In the genomic region with DNA sequence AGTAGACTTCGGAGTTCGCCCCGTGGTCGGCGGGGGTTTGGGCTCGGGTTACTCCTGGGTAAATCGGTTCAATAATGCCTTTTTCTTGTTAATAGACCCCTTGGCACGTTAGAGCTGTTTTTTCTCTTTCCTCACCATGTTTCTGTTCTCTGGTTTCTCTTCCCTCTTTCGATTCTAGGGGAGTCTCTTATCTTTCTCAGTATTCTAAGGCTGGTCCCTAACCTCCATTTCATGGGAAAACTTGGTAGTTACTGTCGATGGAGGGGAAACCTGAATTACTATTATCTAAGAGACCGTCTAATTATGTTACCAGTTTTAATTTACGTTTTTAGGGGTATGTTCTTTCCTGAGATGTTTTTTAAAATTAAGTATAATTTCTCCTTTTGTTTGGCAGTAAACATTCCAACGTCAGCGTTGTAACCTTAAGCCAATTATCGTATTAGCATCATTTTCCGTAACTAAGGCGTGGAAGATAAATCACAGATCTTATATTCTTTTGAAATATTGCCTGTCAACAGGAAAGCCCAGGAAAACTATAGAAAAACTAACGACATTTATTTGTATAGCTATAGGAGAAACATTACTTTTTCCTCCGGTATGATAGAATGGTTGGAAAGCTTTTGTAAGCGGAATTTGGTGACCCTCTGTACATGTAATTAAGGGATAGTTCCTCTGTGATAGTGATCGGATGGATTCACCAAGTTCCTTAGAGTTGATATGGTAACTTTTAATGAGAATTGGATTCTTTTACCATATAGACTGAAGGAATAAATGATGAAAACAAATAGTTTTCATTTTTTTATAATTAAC, we compare ENCODE assay signal across 8 cellular contexts. TPM values are rescaled to one million over a fixed set of nuclear protein-coding genes. Genes with fewer than 3 reads are reported as not detected.
DNase-seq lines count a peak whose midpoint lies in the region; ATAC-seq and FAIRE-seq lines count a peak whose summit lies in the region.

No MANE protein-coding gene starts in this region.

- H4K20me1 ChIP-seq in BLaER1, result peaks cover 57% of the 10 kb centered on the region

- H3K4me2 ChIP-seq in BLaER1, result peak overlapping the region; percentile 82

- no peaks in the 10 kb centered on the region for H3K27me3 Mint-ChIP-seq in activated naive CD8-positive, alpha-beta T cell treated with anti-CD3 and anti-CD28 coated beads, Interleukin-2, amount 50 U/mL, for 24 hours
- H3K27me3 Mint-ChIP-seq in stimulated activated naive CD8-positive, alpha-beta T cell treated with anti-CD3 and anti-CD28 coated beads, Interleukin-15, Interleukin-2, amounts not matched to agents 100 ng/mL and 50 ng/mL, for 24 hours, result no peaks in the 10 kb centered on the region

- peak overlapping the region; percentile 92 for H3K4me3 ChIP-seq in BLaER1
- H3K4me3 ChIP-seq in HUES64 (ENCODE audit: low read length), result peak overlapping the region; percentile 95

- peaks cover 37% of the 10 kb centered on the region for H3K4me1 ChIP-seq in BLaER1
- peaks cover 11% of the 10 kb centered on the region for H3K4me1 ChIP-seq in HUES64 (ENCODE audit: insufficient read depth, low read length)

- H3K4me3 Mint-ChIP-seq in activated naive CD8-positive, alpha-beta T cell treated with anti-CD3 and anti-CD28 coated beads, Interleukin-2, amount 50 U/mL, for 24 hours, result peak overlapping the region; percentile 90
- H3K4me3 Mint-ChIP-seq in stimulated activated naive CD8-positive, alpha-beta T cell treated with anti-CD3 and anti-CD28 coated beads, Interleukin-15, Interleukin-2, amounts not matched to agents 100 ng/mL and 50 ng/mL, for 24 hours, result peak overlapping the region; percentile 100

- peak overlapping the region; percentile 96 for H3K27ac Mint-ChIP-seq in activated naive CD8-positive, alpha-beta T cell treated with anti-CD3 and anti-CD28 coated beads, Interleukin-2, amount 50 U/mL, for 24 hours
- peak overlapping the region; percentile 99 for H3K27ac Mint-ChIP-seq in stimulated activated naive CD8-positive, alpha-beta T cell treated with anti-CD3 and anti-CD28 coated beads, Interleukin-15, Interleukin-2, amounts not matched to agents 100 ng/mL and 50 ng/mL, for 24 hours

- H3K36me3 ChIP-seq in BLaER1 (peaks cover 21% of the 10 kb centered on the region; the same call in 1 of the 2 replicates), HUES64 (ENCODE audit: insufficient read depth, low read length) (peaks cover 9% of the 10 kb centered on the region)

- H3K9ac ChIP-seq in BLaER1, result peak overlapping the region; percentile 90
- H3K9ac ChIP-seq in HUES64 (ENCODE audit: low read depth, low read length), result peak overlapping the region; percentile 94

- no peaks in the 10 kb centered on the region for H3K27me3 ChIP-seq in BLaER1
- peaks cover 3% of the 10 kb centered on the region; the same call in 1 of the 2 replicates for H3K27me3 ChIP-seq in HUES64 (ENCODE audit: insufficient read depth, low read length)

- WGBS in HUES64, result 9% methylated on average over 17 of the region's 21 CpGs

- no peak for DNase-seq in activated naive CD8-positive, alpha-beta T cell treated with anti-CD3 and anti-CD28 coated beads, Interleukin-2, amount 50 U/mL, for 24 hours
- DNase-seq in iris pigment epithelial cell (ENCODE audit: low read depth) (peak; percentile 30), urothelium cell line (ENCODE audit: low spot score) (no peak), NCI-H2171 (lab: John Stamatoyannopoulos, UW) (no peak)

- peak; percentile 35 for ATAC-seq in GM19395 (IDR thresholded peaks at IDR 0.05; ENCODE audit: unreplicated experiment)
- no peak for ATAC-seq in activated naive CD8-positive, alpha-beta T cell treated with anti-CD3 and anti-CD28 coated beads, Interleukin-2, amount 50 U/mL, for 24 hours

- no peaks in the 10 kb centered on the region for H3K9me3 Mint-ChIP-seq in activated naive CD8-positive, alpha-beta T cell treated with anti-CD3 and anti-CD28 coated beads, Interleukin-2, amount 50 U/mL, for 24 hours
- no peaks in the 10 kb centered on the region for H3K9me3 Mint-ChIP-seq in stimulated activated naive CD8-positive, alpha-beta T cell treated with anti-CD3 and anti-CD28 coated beads, Interleukin-15, Interleukin-2, amounts not matched to agents 100 ng/mL and 50 ng/mL, for 24 hours

- H3K9me3 ChIP-seq in BLaER1 (peaks cover 11% of the 10 kb centered on the region; the same call in 1 of the 2 replicates), HUES64 (ENCODE audit: insufficient read depth, low read depth, low read length) (no peaks in the 10 kb centered on the region)

- no peak for FAIRE-seq in urothelium cell line (lab: Jason Lieb, UNC)

- H3K36me3 Mint-ChIP-seq in activated naive CD8-positive, alpha-beta T cell treated with anti-CD3 and anti-CD28 coated beads, Interleukin-2, amount 50 U/mL, for 24 hours (ENCODE audit: low read depth), result peaks cover 21% of the 10 kb centered on the region
- H3K36me3 Mint-ChIP-seq in stimulated activated naive CD8-positive, alpha-beta T cell treated with anti-CD3 and anti-CD28 coated beads, Interleukin-15, Interleukin-2, amounts not matched to agents 100 ng/mL and 50 ng/mL, for 24 hours (ENCODE audit: low read depth), result peaks cover 37% of the 10 kb centered on the region

- peak overlapping the region; percentile 91 for H3K27ac ChIP-seq in BLaER1
- H3K27ac ChIP-seq in HUES64 (ENCODE audit: low read depth, low read length), result peak overlapping the region; percentile 94; the same call in 1 of the 2 replicates

- H3K4me1 Mint-ChIP-seq in activated naive CD8-positive, alpha-beta T cell treated with anti-CD3 and anti-CD28 coated beads, Interleukin-2, amount 50 U/mL, for 24 hours, result peaks cover 52% of the 10 kb centered on the region
- peaks cover 57% of the 10 kb centered on the region for H3K4me1 Mint-ChIP-seq in stimulated activated naive CD8-positive, alpha-beta T cell treated with anti-CD3 and anti-CD28 coated beads, Interleukin-15, Interleukin-2, amounts not matched to agents 100 ng/mL and 50 ng/mL, for 24 hours (ENCODE audit: low read depth)

RNA-seq across cellular contexts. Expression of gene BTAF1, which starts 0.8 kb away (rescaled TPM):
- 19.9 TPM for polyA plus RNA-seq in HUES64 (2013, experiment 1 of 2)
- polyA plus RNA-seq in HUES64 (2013, experiment 2 of 2), result 23.2 TPM

RNA-seq across cellular contexts. Expression of gene FGFBP3, which starts 15.1 kb away (rescaled TPM):
- polyA plus RNA-seq in HUES64 (2013, experiment 1 of 2), result 108 TPM
- polyA plus RNA-seq in HUES64 (2013, experiment 2 of 2), result 172 TPM
